ENCODE assay signal across 13 cellular contexts in genomic region chr20:2984028-2984501, GRCh38. TPM values are rescaled to one million over a fixed set of nuclear protein-coding genes. Genes with fewer than 3 reads are reported as not detected.
DNase-seq lines count a peak whose midpoint lies in the region; ATAC-seq and TF ChIP-seq lines count a peak whose summit lies in the region.
"Had no signal": no experiment of that assay in that cellular context is flagged by ENCODE, and none has a peak within 500 bp of the region (broad histone marks: within the 10 kb centered on the region; RNA-seq: fewer than 3 reads in every experiment).

No MANE protein-coding gene starts in this region.

- ATAC-seq in GM19397 (IDR thresholded peaks at IDR 0.05; ENCODE audit: unreplicated experiment) (peak; percentile 62), HG03196 (IDR thresholded peaks at IDR 0.05; ENCODE audit: unreplicated experiment) (peak; percentile 50)
- ATAC-seq in CD4-positive, alpha-beta T cell (ENCODE audit: poor library complexity) = no peak

- no peak overlapping the region for H3K4me3 Mint-ChIP-seq in immature natural killer cell
- H3K4me3 Mint-ChIP-seq in CD4-positive, alpha-beta T cell = no peak overlapping the region

- no peaks in the 10 kb centered on the region for H3K27me3 ChIP-seq in CD4-positive, alpha-beta T cell (ENCODE audit: control insufficient read depth, insufficient read depth, low read length)
- H3K27me3 ChIP-seq: SJSA1 had no signal

- CTCF ChIA-PET in CD4-positive, alpha-beta T cell (lab: Charles Lee) = interaction anchor here (0.6 to 0.7 kb wide), 2 partner anchors 235 to 1959 kb away, joined by 3 to 5 read pairs; no protein-coding TSS in a partner anchor

- peaks cover 0 to 6% (median 2%) of the 10 kb centered on the region in 3 donors for H3K27me3 Mint-ChIP-seq in immature natural killer cell (ENCODE audit: low read depth in 3 of 3)
- no peaks in the 10 kb centered on the region for H3K27me3 Mint-ChIP-seq in CD4-positive, alpha-beta T cell

- H3K27ac Mint-ChIP-seq in immature natural killer cell = no peak overlapping the region
- no peak overlapping the region for H3K27ac Mint-ChIP-seq in CD4-positive, alpha-beta T cell

- TF ChIP-seq CTCF in GM12865 (IDR thresholded peaks at IDR 0.05; ENCODE audit: insufficient read depth, low read depth, low read length, missing control alignments) = no peak
- no peak for TF ChIP-seq CTCF in CD4-positive, alpha-beta T cell (IDR thresholded peaks at IDR 0.05)

- H3K27ac ChIP-seq in CD4-positive, alpha-beta T cell (ENCODE audit: low read depth, low read length) = no peak overlapping the region
- H3K27ac ChIP-seq: SJSA1 had no signal

- H3K36me3 Mint-ChIP-seq in immature natural killer cell = peaks cover 13 to 28% (median 14%) of the 10 kb centered on the region in 3 donors
- H3K36me3 Mint-ChIP-seq in CD4-positive, alpha-beta T cell (ENCODE audit: low read depth) = peaks cover 15% of the 10 kb centered on the region

- peak; percentile 47 for DNase-seq in GM12865 (ENCODE audit: low read depth)
- peak; percentile 19 to 54 (median 39) for DNase-seq in immature natural killer cell
- no peak for DNase-seq in HUDEP-2 (lab: John Stamatoyannopoulos, UW; ENCODE audit: unreplicated experiment in 76 of 76)
- DNase-seq in CD4-positive, alpha-beta T cell = no peak
- no peak for DNase-seq in mesenteric fat pad (ENCODE audit: low spot score)
- DNase-seq in COLO668 (lab: John Stamatoyannopoulos, UW; ENCODE audit: unreplicated experiment) = no peak
- DNase-seq: DMS153; NCI-H2081; stimulated activated naive CD4-positive, alpha-beta T cell had no signal

- POLR2A ChIA-PET in CD4-positive, alpha-beta T cell (lab: Charles Lee) = no interaction called here

- no peaks in the 10 kb centered on the region for H3K9me3 ChIP-seq in CD4-positive, alpha-beta T cell (ENCODE audit: control insufficient read depth, low read length)
- H3K9me3 ChIP-seq: SJSA1 had no signal

- no peaks in the 10 kb centered on the region for H3K9me3 Mint-ChIP-seq in immature natural killer cell
- H3K9me3 Mint-ChIP-seq in CD4-positive, alpha-beta T cell = no peaks in the 10 kb centered on the region

- peaks cover 7 to 19% of the 10 kb centered on the region in 2 donors for H3K4me1 Mint-ChIP-seq in immature natural killer cell
- peaks cover 5% of the 10 kb centered on the region for H3K4me1 Mint-ChIP-seq in CD4-positive, alpha-beta T cell (ENCODE audit: low read depth)

- intact Hi-C loops in CD4-positive, alpha-beta T cell (cut with DNase I, micrococcal nuclease) = loop anchor here (5.0 kb wide), 1 partner anchor 112 kb away; the partner anchor contains the start of gene PTPRA (in 2 of the 2)

- peak overlapping the region; percentile 4; the same call in 1 of the 2 replicates for H3K4me3 ChIP-seq in GM12865 (ENCODE audit: low read depth, low read length)
- H3K4me3 ChIP-seq: SJSA1, skin epidermis had no signal

RNA-seq across cellular contexts. Expression of gene GNRH2, which starts 59.4 kb away (rescaled TPM):
- not detected for polyA plus RNA-seq in immature natural killer cell
- not detected for total RNA-seq in CD4-positive, alpha-beta T cell
- not detected for total RNA-seq in mesenteric fat pad
- total RNA-seq: SJSA1 had no signal

Comparison
In these comparisons a context has a peak if more than half of its experiments do, and no peak if none do; other contexts are left out.
1. DNase-seq: peak in GM12865 (single experiment) and immature natural killer cell (3 of 3); none in HUDEP-2 (0 of 76), CD4-positive, alpha-beta T cell (0 of 10), mesenteric fat pad (single experiment) and COLO668 (single experiment).